Comparison of ENCODE assay signal across 2 cellular contexts in the genomic region with DNA sequence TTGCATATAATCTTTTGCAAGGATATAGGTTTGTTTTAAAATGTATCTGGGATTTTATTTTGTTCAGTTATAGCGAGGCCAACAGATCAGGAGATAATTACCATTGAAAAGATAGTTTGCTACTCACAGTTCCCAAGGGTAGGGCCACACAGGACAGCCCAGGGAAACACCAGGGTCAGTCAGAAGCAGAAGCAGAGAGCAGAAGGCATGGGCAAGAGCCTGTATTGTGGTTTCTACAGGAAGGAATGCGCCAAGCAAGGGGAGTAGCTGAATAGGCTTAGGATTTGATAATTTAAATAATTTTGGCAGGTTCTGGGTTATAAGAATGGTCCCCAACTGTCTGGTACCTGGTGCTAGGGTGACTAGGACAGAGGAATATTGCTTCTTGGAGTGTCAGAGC.
TF ChIP-seq lines count a peak whose summit lies in the region.

No MANE protein-coding gene starts in this region.

TF ChIP-seq in SK-N-SH treated with all-trans-retinoic acid at 6 μM for 48 hours, 23 proteins besides CTCF, POLR2A, EP300 and RAD21 (continued from another document):
- TF ChIP-seq ARNTL (CRISPR knock-in tag; IDR thresholded peaks at IDR 0.05; ENCODE audit: borderline replicate concordance, low read depth) = no peak
- TF ChIP-seq PPARA (CRISPR knock-in tag; IDR thresholded peaks at IDR 0.05; ENCODE audit: borderline replicate concordance) = no peak
TF ChIP-seq in SK-N-SH treated with all-trans-retinoic acid at 6 μM for 48 hours: peak in this region for 0.

TF ChIP-seq in SK-N-SH, 30 proteins besides CTCF, POLR2A, EP300 and RAD21 (continued from another document):
- TF ChIP-seq FOSL2 (IDR thresholded peaks at IDR 0.05; ENCODE audit: borderline replicate concordance, low read depth) (no peak), JUND (IDR thresholded peaks at IDR 0.05) (no peak), FOXM1 (IDR thresholded peaks at IDR 0.05; ENCODE audit: low read depth) (no peak)
